Comparison of ENCODE assay signal across 1 cellular context in the genomic region with DNA sequence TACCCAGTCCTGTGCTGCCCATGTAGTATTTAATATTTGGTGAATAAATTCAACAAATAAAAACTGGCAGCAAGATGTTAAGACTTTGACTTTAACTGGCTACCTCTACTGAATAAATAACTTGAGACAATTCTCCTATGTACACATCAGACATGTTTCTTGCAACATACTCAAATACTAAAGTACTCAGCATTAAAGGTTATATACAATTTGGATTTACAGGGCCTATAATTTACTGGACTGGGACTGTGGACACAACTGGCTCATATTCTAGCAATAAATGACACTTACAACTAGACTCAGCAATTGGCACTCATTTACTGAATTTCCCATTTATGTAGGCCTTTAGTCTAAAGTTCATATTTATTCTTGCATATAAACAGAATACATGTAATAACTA.
TF ChIP-seq lines count a peak whose summit lies in the region.

No MANE protein-coding gene starts in this region.

TF ChIP-seq in HepG2, 621 proteins besides CTCF, POLR2A, EP300 and RAD21:
- TF ChIP-seq PCBP1 (IDR thresholded peaks at IDR 0.05; ENCODE audit: borderline replicate concordance, low read depth, low read length) (no peak), CEBPB (IDR thresholded peaks at IDR 0.05; ENCODE audit: borderline replicate concordance, low read depth, low read length) (peak; percentile 55), ZNF441 (CRISPR knock-in tag; IDR thresholded peaks at IDR 0.05; ENCODE audit: borderline replicate concordance) (no peak), FOXO1 (CRISPR knock-in tag; IDR thresholded peaks at IDR 0.05) (no peak), ZNF598 (CRISPR knock-in tag; IDR thresholded peaks at IDR 0.05; ENCODE audit: borderline replicate concordance) (no peak), CREB1 (IDR thresholded peaks at IDR 0.05) (no peak), CREB1 (CRISPR knock-in tag; IDR thresholded peaks at IDR 0.05) (0 out of 2 replicates have a peak, but pooled peaks have one; percentile 18), RBM22 (optimal IDR thresholded peaks at IDR 0.05; ENCODE audit: low read length) (peak; percentile 69), MIXL1 (CRISPR knock-in tag; IDR thresholded peaks at IDR 0.05) (no peak)
- TF ChIP-seq, protein P1, sequence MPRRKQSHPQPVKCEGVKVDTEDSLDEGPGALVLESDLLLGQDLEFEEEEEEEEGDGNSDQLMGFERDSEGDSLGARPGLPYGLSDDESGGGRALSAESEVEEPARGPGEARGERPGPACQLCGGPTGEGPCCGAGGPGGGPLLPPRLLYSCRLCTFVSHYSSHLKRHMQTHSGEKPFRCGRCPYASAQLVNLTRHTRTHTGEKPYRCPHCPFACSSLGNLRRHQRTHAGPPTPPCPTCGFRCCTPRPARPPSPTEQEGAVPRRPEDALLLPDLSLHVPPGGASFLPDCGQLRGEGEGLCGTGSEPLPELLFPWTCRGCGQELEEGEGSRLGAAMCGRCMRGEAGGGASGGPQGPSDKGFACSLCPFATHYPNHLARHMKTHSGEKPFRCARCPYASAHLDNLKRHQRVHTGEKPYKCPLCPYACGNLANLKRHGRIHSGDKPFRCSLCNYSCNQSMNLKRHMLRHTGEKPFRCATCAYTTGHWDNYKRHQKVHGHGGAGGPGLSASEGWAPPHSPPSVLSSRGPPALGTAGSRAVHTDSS (CRISPR knock-in tag; conservative IDR thresholded peaks at IDR 0.05): no peak
- TF ChIP-seq, protein P2, sequence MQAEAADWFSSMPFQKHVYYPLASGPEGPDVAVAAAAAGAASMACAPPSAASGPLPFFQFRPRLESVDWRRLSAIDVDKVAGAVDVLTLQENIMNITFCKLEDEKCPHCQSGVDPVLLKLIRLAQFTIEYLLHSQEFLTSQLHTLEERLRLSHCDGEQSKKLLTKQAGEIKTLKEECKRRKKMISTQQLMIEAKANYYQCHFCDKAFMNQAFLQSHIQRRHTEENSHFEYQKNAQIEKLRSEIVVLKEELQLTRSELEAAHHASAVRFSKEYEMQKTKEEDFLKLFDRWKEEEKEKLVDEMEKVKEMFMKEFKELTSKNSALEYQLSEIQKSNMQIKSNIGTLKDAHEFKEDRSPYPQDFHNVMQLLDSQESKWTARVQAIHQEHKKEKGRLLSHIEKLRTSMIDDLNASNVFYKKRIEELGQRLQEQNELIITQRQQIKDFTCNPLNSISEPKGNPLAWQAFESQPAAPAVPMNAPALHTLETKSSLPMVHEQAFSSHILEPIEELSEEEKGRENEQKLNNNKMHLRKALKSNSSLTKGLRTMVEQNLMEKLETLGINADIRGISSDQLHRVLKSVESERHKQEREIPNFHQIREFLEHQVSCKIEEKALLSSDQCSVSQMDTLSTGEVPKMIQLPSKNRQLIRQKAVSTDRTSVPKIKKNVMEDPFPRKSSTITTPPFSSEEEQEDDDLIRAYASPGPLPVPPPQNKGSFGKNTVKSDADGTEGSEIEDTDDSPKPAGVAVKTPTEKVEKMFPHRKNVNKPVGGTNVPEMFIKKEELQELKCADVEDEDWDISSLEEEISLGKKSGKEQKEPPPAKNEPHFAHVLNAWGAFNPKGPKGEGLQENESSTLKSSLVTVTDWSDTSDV (CRISPR knock-in tag; IDR thresholded peaks at IDR 0.05): no peak
- TF ChIP-seq, protein P3, sequence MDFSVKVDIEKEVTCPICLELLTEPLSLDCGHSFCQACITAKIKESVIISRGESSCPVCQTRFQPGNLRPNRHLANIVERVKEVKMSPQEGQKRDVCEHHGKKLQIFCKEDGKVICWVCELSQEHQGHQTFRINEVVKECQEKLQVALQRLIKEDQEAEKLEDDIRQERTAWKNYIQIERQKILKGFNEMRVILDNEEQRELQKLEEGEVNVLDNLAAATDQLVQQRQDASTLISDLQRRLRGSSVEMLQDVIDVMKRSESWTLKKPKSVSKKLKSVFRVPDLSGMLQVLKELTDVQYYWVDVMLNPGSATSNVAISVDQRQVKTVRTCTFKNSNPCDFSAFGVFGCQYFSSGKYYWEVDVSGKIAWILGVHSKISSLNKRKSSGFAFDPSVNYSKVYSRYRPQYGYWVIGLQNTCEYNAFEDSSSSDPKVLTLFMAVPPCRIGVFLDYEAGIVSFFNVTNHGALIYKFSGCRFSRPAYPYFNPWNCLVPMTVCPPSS (IDR thresholded peaks at IDR 0.05): no peak
- TF ChIP-seq, protein P4, sequence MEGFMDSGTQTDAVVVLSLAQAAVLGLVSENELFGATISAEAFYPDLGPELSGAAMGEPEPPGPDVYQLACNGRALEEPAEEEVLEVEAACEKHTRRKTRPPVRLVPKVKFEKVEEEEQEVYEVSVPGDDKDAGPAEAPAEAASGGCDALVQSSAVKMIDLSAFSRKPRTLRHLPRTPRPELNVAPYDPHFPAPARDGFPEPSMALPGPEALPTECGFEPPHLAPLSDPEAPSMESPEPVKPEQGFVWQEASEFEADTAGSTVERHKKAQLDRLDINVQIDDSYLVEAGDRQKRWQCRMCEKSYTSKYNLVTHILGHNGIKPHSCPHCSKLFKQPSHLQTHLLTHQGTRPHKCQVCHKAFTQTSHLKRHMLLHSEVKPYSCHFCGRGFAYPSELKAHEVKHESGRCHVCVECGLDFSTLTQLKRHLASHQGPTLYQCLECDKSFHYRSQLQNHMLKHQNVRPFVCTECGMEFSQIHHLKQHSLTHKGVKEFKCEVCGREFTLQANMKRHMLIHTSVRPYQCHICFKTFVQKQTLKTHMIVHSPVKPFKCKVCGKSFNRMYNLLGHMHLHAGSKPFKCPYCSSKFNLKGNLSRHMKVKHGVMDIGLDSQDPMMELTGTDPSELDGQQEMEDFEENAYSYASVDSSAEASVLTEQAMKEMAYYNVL (CRISPR knock-in tag; IDR thresholded peaks at IDR 0.05; ENCODE audit: borderline replicate concordance): no peak
TF ChIP-seq in HepG2: peak in this region for 3.
